1 cellular context compared by ENCODE assay signal in the genomic region with DNA sequence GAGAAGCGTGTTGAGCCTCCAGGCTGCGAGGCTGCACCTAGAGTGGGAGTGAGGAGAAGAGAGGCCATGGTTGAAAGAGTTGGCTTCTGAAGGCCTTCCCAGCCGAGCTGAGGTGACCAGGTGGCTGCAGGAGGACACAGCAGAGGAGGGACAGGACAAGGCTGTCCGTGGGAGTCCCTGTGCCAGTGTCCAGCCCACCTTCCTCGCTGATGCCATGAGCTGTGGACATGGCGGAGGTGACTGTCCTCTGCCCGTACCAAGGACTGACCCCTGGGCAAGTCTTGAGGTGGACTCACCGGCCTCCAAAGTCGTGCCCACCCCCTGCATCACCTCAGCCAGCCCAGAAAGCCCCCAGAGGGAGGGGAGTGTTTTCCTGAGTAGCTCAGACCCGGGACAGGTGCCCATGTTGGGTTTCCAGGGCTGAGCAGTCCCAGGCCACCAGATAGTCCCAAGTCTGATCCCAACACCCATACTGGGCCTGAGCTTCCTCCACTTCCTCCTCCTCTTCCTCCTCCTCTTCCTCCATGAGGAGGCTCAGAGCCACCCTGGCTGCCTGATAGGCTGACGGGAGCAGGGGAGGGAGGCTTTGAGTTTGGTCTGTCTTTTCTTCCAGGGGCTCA.
TF ChIP-seq lines count a peak whose summit lies in the region.

No MANE protein-coding gene starts in this region.

TF ChIP-seq in IMR-90, 13 proteins besides CTCF, POLR2A, EP300 and RAD21 (continued from another document):
- TF ChIP-seq MAZ (IDR thresholded peaks at IDR 0.05; ENCODE audit: borderline replicate concordance, low read depth, low read length), result no peak
- no peak for TF ChIP-seq CHD1 (IDR thresholded peaks at IDR 0.05; ENCODE audit: low read depth, low read length)
- no peak for TF ChIP-seq NFE2L2 (IDR thresholded peaks at IDR 0.05; ENCODE audit: low read depth, low read length)
- TF ChIP-seq BHLHE40 (IDR thresholded peaks at IDR 0.05; ENCODE audit: low read depth, low read length), result no peak
TF ChIP-seq in IMR-90: peak in this region for 0.
